24 cellular contexts compared by ENCODE assay signal in the genomic region with DNA sequence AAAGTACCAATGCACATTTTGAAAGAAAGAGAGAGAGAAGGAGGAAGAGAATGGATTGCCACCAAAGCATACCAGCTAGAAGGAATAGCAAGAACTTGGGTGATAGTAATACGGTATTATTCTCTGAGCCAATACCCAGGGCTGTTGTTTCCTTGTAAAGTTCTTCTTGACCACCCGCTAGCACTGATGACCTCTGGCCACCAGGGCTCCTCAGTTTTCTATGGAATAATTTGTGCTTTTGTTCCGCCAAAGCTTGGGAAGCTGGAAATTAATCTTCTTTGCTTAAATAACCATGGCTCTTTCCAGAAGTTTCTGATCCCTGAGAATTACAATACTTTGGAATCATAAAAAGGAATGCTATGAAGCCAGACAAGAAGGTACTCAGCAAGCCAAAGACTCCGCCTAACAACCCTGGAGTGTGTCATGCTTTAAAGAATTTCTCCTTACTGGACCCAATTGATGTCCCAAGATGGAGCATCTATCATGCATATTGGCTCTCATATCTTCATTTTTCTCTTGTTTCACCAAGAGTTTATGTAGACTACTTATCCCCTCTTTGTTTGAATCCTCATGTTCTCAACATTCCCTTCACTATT. TPM values are rescaled to one million over a fixed set of nuclear protein-coding genes. Genes with fewer than 3 reads are reported as not detected.
DNase-seq lines count a peak whose midpoint lies in the region; ATAC-seq, FAIRE-seq and TF ChIP-seq lines count a peak whose summit lies in the region.
"Had no signal": no experiment of that assay in that cellular context is flagged by ENCODE, and none has a peak within 500 bp of the region (broad histone marks: within the 10 kb centered on the region; RNA-seq: fewer than 3 reads in every experiment).

No MANE protein-coding gene starts in this region.

- TF ChIP-seq CTCF in HepG2 (CRISPR knock-in tag; IDR thresholded peaks at IDR 0.05): no peak
- no peak for TF ChIP-seq CTCF in right lobe of liver (IDR thresholded peaks at IDR 0.05)
- TF ChIP-seq CTCF in esophagus muscularis mucosa (IDR thresholded peaks at IDR 0.05): no peak
- TF ChIP-seq CTCF in nephron progenitor cell (IDR thresholded peaks at IDR 0.05): peak; percentile 22

- intact Hi-C loops in HepG2 (cut with micrococcal nuclease; ENCODE audit: unreplicated experiment): no loop called here
- intact Hi-C loops in right lobe of liver (cut with DNase I): no loop called here
- intact Hi-C loops in esophagus muscularis mucosa (cut with DNase I): loop anchor here (2.0 to 5.0 kb wide), 2 partner anchors 498 to 661 kb away; no protein-coding TSS in a partner anchor
- intact Hi-C loops in activated CD4-positive, alpha-beta memory T cell treated with anti-CD3 and anti-CD28 coated beads for 36 hours (cut with micrococcal nuclease): no loop called here

- TF ChIP-seq EP300 in HepG2 (IDR thresholded peaks at IDR 0.05; ENCODE audit: low read depth in 2 of 2, low read length in 2 of 2) (no peak), HepG2 (CRISPR knock-in tag; IDR thresholded peaks at IDR 0.05; ENCODE audit: borderline replicate concordance) (no peak), esophagus muscularis mucosa (IDR thresholded peaks at IDR 0.05) (no peak)

- H3K27me3 ChIP-seq in HepG2 (ENCODE audit: control insufficient read depth in 1 of 2, insufficient read depth in 2 of 2, low read length in 2 of 2): no peaks in the 10 kb centered on the region
- no peaks in the 10 kb centered on the region for H3K27me3 ChIP-seq in right lobe of liver
- H3K27me3 ChIP-seq in esophagus muscularis mucosa: peaks cover 0 to 4% (median 0%) of the 10 kb centered on the region in 4 donors
- H3K27me3 ChIP-seq: thyroid gland had no signal

- H3K4me3 ChIP-seq in HepG2 (replicated peaks in 1 of 3; ENCODE audit: insufficient read depth in 1 of 3, low read depth in 2 of 3, low read length in 3 of 3) (no peak overlapping the region), right lobe of liver (no peak overlapping the region), esophagus muscularis mucosa (no peak overlapping the region)
- H3K4me3 ChIP-seq: thyroid gland had no signal

- peaks cover 2% of the 10 kb centered on the region for H3K27me3 Mint-ChIP-seq in nephron progenitor cell (ENCODE audit: low read depth, poor library complexity)
- H3K27me3 Mint-ChIP-seq in activated CD4-positive, alpha-beta memory T cell treated with anti-CD3 and anti-CD28 coated beads for 36 hours: peaks cover 2% of the 10 kb centered on the region
- peaks cover 12% of the 10 kb centered on the region for H3K27me3 Mint-ChIP-seq in activated T-cell treated with anti-CD3 and anti-CD28 coated beads, Interleukin-2, amount 50 U/mL, for 4 hours (ENCODE audit: low read depth)
- H3K27me3 Mint-ChIP-seq: activated B cell treated with CpG ODN at 0.5 μM for 24 hours had no signal

- H4K20me1 ChIP-seq in HepG2 (ENCODE audit: insufficient read depth, low read length): no peaks in the 10 kb centered on the region

- DNase-seq in HepG2 (ENCODE audit: low spot score) (no peak), right lobe of liver (no peak), esophagus muscularis mucosa (ENCODE audit: extremely low spot score) (no peak), nephron progenitor cell (no peak), GM19239 (ENCODE audit: insufficient read length, low spot score) (no peak)
- DNase-seq in activated CD4-positive, alpha-beta memory T cell treated with anti-CD3 and anti-CD28 coated beads for 36 hours: no peak
- no peak for DNase-seq in activated T-cell treated with anti-CD3 and anti-CD28 coated beads, Interleukin-2, amount 50 U/mL, for 4 hours
- DNase-seq: activated B cell treated with CpG ODN at 0.5 μM for 24 hours; activated CD8-positive, alpha-beta memory T cell treated with anti-CD3 and anti-CD28 coated beads, Interleukin-2, amount 50 U/mL, for 48 hours; CD4-positive, CD25-positive, alpha-beta regulatory T cell; dermis blood vessel endothelial cell; DMS 273 treated with DMSO at 0.1 percent for 48 hours; GOT3; left colon; NCI-H2081 treated with DMSO at 0.1 percent for 48 hours; stimulated activated naive CD8-positive, alpha-beta T cell treated with anti-CD3 and anti-CD28 coated beads, Interleukin-15, Interleukin-2, amounts not matched to agents 100 U/mL and 50 U/mL, for 24 hours; thyroid gland had no signal

- peaks cover 15% of the 10 kb centered on the region for H3K4me1 Mint-ChIP-seq in nephron progenitor cell
- no peaks in the 10 kb centered on the region for H3K4me1 Mint-ChIP-seq in activated CD4-positive, alpha-beta memory T cell treated with anti-CD3 and anti-CD28 coated beads for 36 hours (ENCODE audit: low read depth)
- no peaks in the 10 kb centered on the region for H3K4me1 Mint-ChIP-seq in activated T-cell treated with anti-CD3 and anti-CD28 coated beads, Interleukin-2, amount 50 U/mL, for 4 hours (ENCODE audit: low read depth)
- H3K4me1 Mint-ChIP-seq: activated B cell treated with CpG ODN at 0.5 μM for 24 hours; CD4-positive, CD25-positive, alpha-beta regulatory T cell; central memory CD8-positive, alpha-beta T cell had no signal

- H3K36me3 ChIP-seq in HepG2 (replicated peaks in 1 of 2; ENCODE audit: control insufficient read depth in 1 of 2, insufficient read depth in 2 of 2, low read length in 2 of 2): no peaks in the 10 kb centered on the region
- no peaks in the 10 kb centered on the region for H3K36me3 ChIP-seq in right lobe of liver
- no peaks in the 10 kb centered on the region for H3K36me3 ChIP-seq in esophagus muscularis mucosa
- H3K36me3 ChIP-seq: thyroid gland had no signal

- no peaks in the 10 kb centered on the region for H3K4me1 ChIP-seq in HepG2 (ENCODE audit: insufficient read depth, low read length)
- no peaks in the 10 kb centered on the region for H3K4me1 ChIP-seq in right lobe of liver
- peaks cover 0 to 11% (median 6%) of the 10 kb centered on the region in 4 donors for H3K4me1 ChIP-seq in esophagus muscularis mucosa
- H3K4me1 ChIP-seq: parathyroid adenoma, thyroid gland had no signal

- no peak overlapping the region for H2AFZ ChIP-seq in HepG2 (ENCODE audit: low read length)
- H2AFZ ChIP-seq: parathyroid adenoma had no signal

- 58% methylated on average over 4 of the region's 4 CpGs for WGBS in HepG2 (ENCODE audit: low lambda C conversion rate)
- WGBS in right lobe of liver (ENCODE audit: insufficient coverage, low coverage, low lambda C conversion rate, missing lambda C conversion rate): 91% methylated on average over 4 of the region's 4 CpGs
- WGBS in esophagus muscularis mucosa: 83% methylated on average over 4 of the region's 4 CpGs

- no peak for FAIRE-seq in HepG2 (lab: Jason Lieb, UNC)
- FAIRE-seq in GM19239 (lab: Jason Lieb, UNC): no peak

- H3K4me2 ChIP-seq in HepG2 (ENCODE audit: low read depth, low read length): no peak overlapping the region

- TF ChIP-seq POLR2A in HepG2 (IDR thresholded peaks at IDR 0.05; ENCODE audit: insufficient read depth in 1 of 2, low read depth in 2 of 2, low read length in 2 of 2): no peak
- TF ChIP-seq POLR2A in right lobe of liver (IDR thresholded peaks at IDR 0.05): no peak
- no peak for TF ChIP-seq POLR2A in esophagus muscularis mucosa (IDR thresholded peaks at IDR 0.05; ENCODE audit: low read depth)
- no peak for TF ChIP-seq POLR2A in GM18505 (IDR thresholded peaks at IDR 0.05; ENCODE audit: borderline replicate concordance, extremely low read depth, insufficient read depth, insufficient read length)

- H3K4me3 Mint-ChIP-seq in nephron progenitor cell: no peak overlapping the region
- H3K4me3 Mint-ChIP-seq in activated CD4-positive, alpha-beta memory T cell treated with anti-CD3 and anti-CD28 coated beads for 36 hours: no peak overlapping the region
- no peak overlapping the region for H3K4me3 Mint-ChIP-seq in activated T-cell treated with anti-CD3 and anti-CD28 coated beads, Interleukin-2, amount 50 U/mL, for 4 hours
- H3K4me3 Mint-ChIP-seq: activated B cell treated with CpG ODN at 0.5 μM for 24 hours; activated naive CD8-positive, alpha-beta T cell; CD4-positive, CD25-positive, alpha-beta regulatory T cell; central memory CD8-positive, alpha-beta T cell; natural killer cell treated with Interleukin-12 subunit alpha and Interleukin-12 subunit beta and Interleukin-15 and Interleukin-18, amount 100 ng/mL, for 72 hours had no signal

- POLR2A ChIA-PET in HepG2 (lab: Yijun Ruan, JAX): no interaction called here
- POLR2A ChIA-PET in activated CD4-positive, alpha-beta memory T cell treated with anti-CD3 and anti-CD28 coated beads for 36 hours (lab: Charles Lee): no interaction called here

- TF ChIP-seq RAD21 in HepG2 (CRISPR knock-in tag; IDR thresholded peaks at IDR 0.05): no peak

- in situ Hi-C loops in HepG2 (cut with HindIII; ENCODE audit: extremely low pct_ligation_motif_present, low pct_unique_long_range_greater_than_20kb): no loop called here

- H3K9ac ChIP-seq in HepG2 (ENCODE audit: insufficient read depth, low read depth, low read length): no peak overlapping the region
- H3K9ac ChIP-seq: parathyroid adenoma had no signal

- no peaks in the 10 kb centered on the region for H3K9me3 Mint-ChIP-seq in nephron progenitor cell
- peaks cover 5% of the 10 kb centered on the region for H3K9me3 Mint-ChIP-seq in activated CD4-positive, alpha-beta memory T cell treated with anti-CD3 and anti-CD28 coated beads for 36 hours
- H3K9me3 Mint-ChIP-seq in activated T-cell treated with anti-CD3 and anti-CD28 coated beads, Interleukin-2, amount 50 U/mL, for 4 hours: peaks cover 6% of the 10 kb centered on the region
- H3K9me3 Mint-ChIP-seq: activated T-helper 2 cell treated with anti-CD3 and anti-CD28 coated beads, Interferon-gamma antibody, Interleukin-2, Interleukin-4, amounts not matched to agents 10 μg/mL and 5 μg/mL and 100 μg/mL, durations not matched to agents 14 hours and 24 hours and 36 hours had no signal

- BruUV-seq in HepG2 (replicated peaks; lab: Mats Ljungman, UMichigan): no TSS peak

- CTCF ChIA-PET in HepG2 (lab: Yijun Ruan, JAX; ENCODE audit: low intra/inter-chr PET ratio, low total read pairs): no interaction called here
- CTCF ChIA-PET in activated CD4-positive, alpha-beta memory T cell treated with anti-CD3 and anti-CD28 coated beads for 36 hours (lab: Charles Lee): interaction anchor here (0.7 to 1.4 kb wide), 2 partner anchors 9 to 1811 kb away, joined by 3 to 6 read pairs; no protein-coding TSS in a partner anchor

- H3K79me2 ChIP-seq in HepG2 (ENCODE audit: insufficient read depth, low read length): no peaks in the 10 kb centered on the region
- H3K79me2 ChIP-seq: parathyroid adenoma had no signal

- no peak overlapping the region for H3K27ac ChIP-seq in HepG2 (ENCODE audit: extremely low read length, insufficient read depth, low read length)
- H3K27ac ChIP-seq in right lobe of liver: no peak overlapping the region
- H3K27ac ChIP-seq in esophagus muscularis mucosa (replicated peaks in 1 of 4): peak overlapping the region in 3 of 4 donors; percentile 45 to 66 (median 55)
- H3K27ac ChIP-seq: 22Rv1, parathyroid adenoma had no signal

- H3K9me3 ChIP-seq in HepG2 (ENCODE audit: low read length): no peaks in the 10 kb centered on the region
- no peaks in the 10 kb centered on the region for H3K9me3 ChIP-seq in right lobe of liver
- H3K9me3 ChIP-seq in esophagus muscularis mucosa: no peaks in the 10 kb centered on the region
- H3K9me3 ChIP-seq: thyroid gland had no signal

- H3K27ac Mint-ChIP-seq in nephron progenitor cell: no peak overlapping the region
- no peak overlapping the region for H3K27ac Mint-ChIP-seq in activated CD4-positive, alpha-beta memory T cell treated with anti-CD3 and anti-CD28 coated beads for 36 hours
- H3K27ac Mint-ChIP-seq: activated B cell treated with CpG ODN at 0.5 μM for 24 hours; activated naive CD8-positive, alpha-beta T cell; activated T-helper 2 cell treated with anti-CD3 and anti-CD28 coated beads, Interferon-gamma antibody, Interleukin-2, Interleukin-4, amounts not matched to agents 10 μg/mL and 5 μg/mL and 100 μg/mL, durations not matched to agents 14 hours and 24 hours and 36 hours; CD4-positive, CD25-positive, alpha-beta regulatory T cell; natural killer cell treated with Interleukin-12 subunit alpha and Interleukin-12 subunit beta and Interleukin-15 and Interleukin-18, amount 100 ng/mL, for 72 hours had no signal

- ATAC-seq in HepG2: peak; percentile 61; the same call in 2 of the 3 replicates
- ATAC-seq in right lobe of liver: no peak
- no peak for ATAC-seq in activated T-cell treated with anti-CD3 and anti-CD28 coated beads, Interleukin-2, amount 50 U/mL, for 4 hours
- ATAC-seq in GM18505 (IDR thresholded peaks at IDR 0.05; ENCODE audit: unreplicated experiment): no peak
- ATAC-seq: natural killer cell treated with Interleukin-12 subunit alpha and Interleukin-12 subunit beta and Interleukin-15 and Interleukin-18, amount 100 ng/mL, for 72 hours; stimulated activated naive CD8-positive, alpha-beta T cell treated with anti-CD3 and anti-CD28 coated beads, Interleukin-15, Interleukin-2, amounts not matched to agents 100 U/mL and 50 U/mL, for 24 hours had no signal

- no peaks in the 10 kb centered on the region for H3K36me3 Mint-ChIP-seq in nephron progenitor cell (ENCODE audit: low read depth)
- H3K36me3 Mint-ChIP-seq in activated CD4-positive, alpha-beta memory T cell treated with anti-CD3 and anti-CD28 coated beads for 36 hours: no peaks in the 10 kb centered on the region
- no peaks in the 10 kb centered on the region for H3K36me3 Mint-ChIP-seq in activated T-cell treated with anti-CD3 and anti-CD28 coated beads, Interleukin-2, amount 50 U/mL, for 4 hours (ENCODE audit: insufficient read depth)
- H3K36me3 Mint-ChIP-seq: activated naive CD8-positive, alpha-beta T cell; CD4-positive, CD25-positive, alpha-beta regulatory T cell; natural killer cell treated with Interleukin-12 subunit alpha and Interleukin-12 subunit beta and Interleukin-15 and Interleukin-18, amount 100 ng/mL, for 72 hours had no signal

RNA-seq across cellular contexts. Expression of gene OR2K2, which starts 29.8 kb away (rescaled TPM):
- not detected in 2 replicates for total RNA-seq in HepG2 (2016; rRNA removed; fragmentation: Illumina TruSeq; extraction: Trizol)
- not detected in 2 replicates for total RNA-seq in HepG2 (2016; cell fraction: cytosol; rRNA removed; fragmentation: Illumina TruSeq; extraction: Trizol; ENCODE audit: low read depth)
- not detected in 2 replicates for total RNA-seq in HepG2 (2016; cell fraction: insoluble cytoplasmic fraction; rRNA removed; fragmentation: Illumina TruSeq; extraction: Trizol)
- total RNA-seq in HepG2 (2016; cell fraction: membrane; rRNA removed; fragmentation: Illumina TruSeq; extraction: Trizol): not detected in 2 replicates
- not detected in 2 replicates for total RNA-seq in HepG2 (2016; cell fraction: nucleus; rRNA removed; fragmentation: Illumina TruSeq; extraction: Trizol)
- not detected in 2 replicates for polyA plus RNA-seq in HepG2 (2011; rRNA removed)
- not detected in 2 replicates for polyA plus RNA-seq in HepG2 (2011; cell fraction: cytosol; rRNA removed)
- not detected in 2 replicates for polyA plus RNA-seq in HepG2 (2011; cell fraction: nucleus; rRNA removed)
- polyA plus RNA-seq in HepG2 (2012): not detected in 2 replicates
- polyA plus RNA-seq in HepG2 (2016; cell fraction: cytosol; fragmentation: Illumina TruSeq; extraction: Trizol; ENCODE audit: low read depth): not detected in 2 replicates
- polyA plus RNA-seq in HepG2 (2016; cell fraction: insoluble cytoplasmic fraction; fragmentation: Illumina TruSeq; extraction: Trizol; ENCODE audit: low read depth): not detected in 2 replicates
- not detected in 2 replicates for polyA plus RNA-seq in HepG2 (2016; cell fraction: membrane; fragmentation: Illumina TruSeq; extraction: Trizol; ENCODE audit: low read depth)
- polyA plus RNA-seq in HepG2 (2016; cell fraction: nucleus; fragmentation: Illumina TruSeq; extraction: Trizol; ENCODE audit: insufficient read depth, low read depth): not detected in 2 replicates
- 0.14 TPM in 1 of 2 replicates, not detected in the other for polyA minus RNA-seq in HepG2 (2011; rRNA and poly(A)+ RNA removed; ENCODE audit: low replicate concordance)
- not detected in 2 replicates for polyA minus RNA-seq in HepG2 (2011; cell fraction: cytosol; rRNA and poly(A)+ RNA removed)
- not detected in 2 replicates for polyA minus RNA-seq in HepG2 (2011; cell fraction: nucleus; rRNA and poly(A)+ RNA removed)
- not detected for total RNA-seq in right lobe of liver
- total RNA-seq in esophagus muscularis mucosa: not detected
- not detected for total RNA-seq in activated CD4-positive, alpha-beta memory T cell treated with anti-CD3 and anti-CD28 coated beads for 36 hours
- total RNA-seq in activated T-cell treated with anti-CD3 and anti-CD28 coated beads, Interleukin-2, amount 50 U/mL, for 4 hours: not detected
- total RNA-seq: activated B cell treated with CpG ODN at 0.5 μM for 24 hours; activated T-helper 2 cell treated with anti-CD3 and anti-CD28 coated beads, Interferon-gamma antibody, Interleukin-2, Interleukin-4, amounts not matched to agents 10 μg/mL and 5 μg/mL and 100 μg/mL, durations not matched to agents 14 hours and 24 hours and 36 hours; CD4-positive, CD25-positive, alpha-beta regulatory T cell; dermis blood vessel endothelial cell; left colon; natural killer cell treated with Interleukin-12 subunit alpha and Interleukin-12 subunit beta and Interleukin-15 and Interleukin-18, amount 100 ng/mL, for 72 hours; thyroid gland had no signal
- polyA plus RNA-seq: CD4-positive, CD25-positive, alpha-beta regulatory T cell had no signal

Comparison
In these comparisons a context has a peak if more than half of its experiments do, and no peak if none do; other contexts are left out.
1. H3K27ac ChIP-seq: peak in esophagus muscularis mucosa (3 of 4); none in HepG2 (single experiment) and right lobe of liver (0 of 3).